ENCODE assay signal across 18 cellular contexts in the genomic region with DNA sequence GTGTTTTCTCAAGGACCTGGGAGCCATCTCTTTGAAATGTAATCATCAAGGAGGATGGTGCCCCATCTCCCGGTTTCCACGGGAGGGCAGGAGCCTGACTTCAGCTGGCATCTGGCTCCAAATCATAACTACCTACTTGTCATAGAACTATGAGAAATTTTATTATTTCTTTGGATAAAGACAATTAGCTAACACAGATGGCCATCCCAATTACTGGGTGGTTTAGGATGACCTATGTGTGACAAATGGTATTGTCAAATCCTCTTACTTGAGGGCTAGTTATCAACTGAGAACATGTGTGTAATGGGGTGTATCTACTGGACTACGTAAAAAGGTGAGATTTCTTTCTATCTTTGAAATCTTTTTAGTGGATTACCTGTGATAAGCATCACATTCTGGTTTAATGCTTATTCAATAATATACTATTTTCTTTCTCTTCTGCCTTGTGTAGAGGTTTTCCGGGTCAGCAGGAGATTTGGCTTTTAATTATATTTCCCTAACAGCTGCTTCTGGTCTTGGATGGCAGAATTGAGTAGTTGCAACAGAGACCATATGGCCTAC.
"Had no signal": no experiment of that assay in that cellular context is flagged by ENCODE, and none has a peak within 500 bp of the region (broad histone marks: within the 10 kb centered on the region; RNA-seq: fewer than 3 reads in every experiment).

No MANE protein-coding gene starts in this region.

- H3K4me1 Mint-ChIP-seq: neural progenitor cell had no signal

- H3K36me3 ChIP-seq: adrenal gland, esophagus muscularis mucosa, heart right ventricle, neural progenitor cell, right atrium auricular region, stomach had no signal

- DNase-seq: activated CD4-positive, alpha-beta T cell treated with anti-CD3 and anti-CD28 coated beads, Interleukin-2, amount 50 U/mL, for 48 hours; activated gamma-delta T cell; adrenal gland; effector CD8-positive, alpha-beta T cell; heart right ventricle; kidney glomerular epithelial cell; left ventricle myocardium superior; mesenchymal stem cell; naive thymus-derived CD4-positive, alpha-beta T cell; stomach had no signal

- H3K27ac ChIP-seq: adrenal gland, esophagus muscularis mucosa, heart right ventricle, neural progenitor cell, right atrium auricular region, stomach, VCaP had no signal

- H2AFZ ChIP-seq: neural progenitor cell had no signal

- H3K4me3 ChIP-seq: adrenal gland, esophagus muscularis mucosa, heart right ventricle, neural progenitor cell, right atrium auricular region, stomach had no signal

- ATAC-seq: heart right ventricle; left ventricle myocardium superior; naive thymus-derived CD4-positive, alpha-beta T cell had no signal

- H3K9me3 Mint-ChIP-seq: activated naive CD4-positive, alpha-beta T cell treated with anti-CD3 and anti-CD28 coated beads, Interleukin-2, amount 50 U/mL, for 24 hours had no signal

- H3K27me3 ChIP-seq: adrenal gland, esophagus muscularis mucosa, right atrium auricular region, stomach had no signal

- H3K9me3 ChIP-seq: adrenal gland, esophagus muscularis mucosa, right atrium auricular region, stomach had no signal

- H3K36me3 Mint-ChIP-seq: neural progenitor cell, type B pancreatic cell had no signal

- H3K4me1 ChIP-seq: adrenal gland, esophagus muscularis mucosa, heart right ventricle, neural progenitor cell, right atrium auricular region, stomach had no signal

- H3K27me3 Mint-ChIP-seq: activated naive CD4-positive, alpha-beta T cell treated with anti-CD3 and anti-CD28 coated beads, Interleukin-2, amount 50 U/mL, for 24 hours; dendritic cell treated with granulocyte-macrophage colony-stimulating factor and Interleukin-4, amounts not matched to agents 40 ng/mL and 50 ng/mL, for 4 days had no signal

- H3K27ac Mint-ChIP-seq: activated naive CD4-positive, alpha-beta T cell treated with anti-CD3 and anti-CD28 coated beads, Interleukin-2, amount 50 U/mL, for 24 hours; dendritic cell treated with granulocyte-macrophage colony-stimulating factor and Interleukin-4, amounts not matched to agents 40 ng/mL and 50 ng/mL, for 4 days; naive thymus-derived CD4-positive, alpha-beta T cell; neural progenitor cell; progenitor cell of endocrine pancreas; type B pancreatic cell had no signal

- H3K4me3 Mint-ChIP-seq: activated naive CD4-positive, alpha-beta T cell treated with anti-CD3 and anti-CD28 coated beads, Interleukin-2, amount 50 U/mL, for 24 hours; dendritic cell treated with granulocyte-macrophage colony-stimulating factor and Interleukin-4, amounts not matched to agents 40 ng/mL and 50 ng/mL, for 4 days; naive thymus-derived CD4-positive, alpha-beta T cell; neural progenitor cell; type B pancreatic cell had no signal

- H3K4me2 ChIP-seq: neural progenitor cell had no signal
